Comparison of ENCODE assay signal across 7 cellular contexts in genomic region chr11:26649884-26650283, GRCh38.
DNase-seq lines count a peak whose midpoint lies in the region; ATAC-seq and TF ChIP-seq lines count a peak whose summit lies in the region.

No MANE protein-coding gene starts in this region.

- no peaks in the 10 kb centered on the region for H4K20me1 ChIP-seq in hepatocyte (ENCODE audit: insufficient read depth, poor library complexity, severe bottlenecking)

- H3K79me2 ChIP-seq in hepatocyte, result no peaks in the 10 kb centered on the region

- no peak overlapping the region for H3K4me3 ChIP-seq in adrenal gland
- no peak overlapping the region for H3K4me3 ChIP-seq in hepatocyte

- H2AFZ ChIP-seq in hepatocyte, result no peak overlapping the region

- H3K4me1 ChIP-seq in adrenal gland (replicated peaks in 1 of 2) (no peaks in the 10 kb centered on the region), hepatocyte (ENCODE audit: insufficient read depth) (no peaks in the 10 kb centered on the region)

- H3K9me3 ChIP-seq in adrenal gland (replicated peaks in 1 of 3), result no peaks in the 10 kb centered on the region
- H3K9me3 ChIP-seq in hepatocyte (ENCODE audit: low read depth), result no peaks in the 10 kb centered on the region

- H3K27ac ChIP-seq in adrenal gland, result no peak overlapping the region
- H3K27ac ChIP-seq in hepatocyte, result no peak overlapping the region

- H3K36me3 ChIP-seq in adrenal gland (replicated peaks in 1 of 2) (no peaks in the 10 kb centered on the region), hepatocyte (replicated peaks; ENCODE audit: insufficient read depth, low read depth) (no peaks in the 10 kb centered on the region)

- H3K27me3 ChIP-seq in adrenal gland, result no peaks in the 10 kb centered on the region
- H3K27me3 ChIP-seq in hepatocyte, result peaks cover 19% of the 10 kb centered on the region

- peak; percentile 80 for ATAC-seq in GM19452 (IDR thresholded peaks at IDR 0.05; ENCODE audit: unreplicated experiment)
- ATAC-seq in HG03442 (IDR thresholded peaks at IDR 0.05; ENCODE audit: unreplicated experiment), result peak; percentile 92

- in situ Hi-C loops in G401 (cut with HindIII; ENCODE audit: low sequenced_read_pairs), result no loop called here

- DNase-seq in G401 (ENCODE audit: low spot score) (peak; percentile 32), NCI-H460 (ENCODE audit: extremely low read depth, low read depth) (peak; percentile 68), adrenal gland (peak; percentile 41 to 73 (median 55)), hepatocyte (ENCODE audit: low spot score) (peak; percentile 84)
- peak; percentile 4 for DNase-seq in stimulated activated CD4-positive, alpha-beta T cell treated with anti-CD3 and anti-CD28 coated beads, Interleukin-4, amount 100 ng/mL, for 24 hours

- TF ChIP-seq POLR2A in adrenal gland (IDR thresholded peaks at IDR 0.05), result no peak

- 31 to 39% (median 36%) methylated on average over 8 of the region's 8 CpGs for WGBS in adrenal gland, 4 donors
- 34% methylated on average over 8 of the region's 8 CpGs for WGBS in hepatocyte (ENCODE audit: low lambda C conversion rate, missing lambda C conversion rate)

- no peak overlapping the region for H3K4me2 ChIP-seq in hepatocyte

- H3K9me2 ChIP-seq in hepatocyte (replicated peaks; ENCODE audit: insufficient read depth), result no peaks in the 10 kb centered on the region

- TF ChIP-seq CTCF in adrenal gland (IDR thresholded peaks at IDR 0.05) (peak; percentile 35 to 72 (median 53)), hepatocyte (IDR thresholded peaks at IDR 0.05; ENCODE audit: poor library complexity) (peak; percentile 73)

- intact Hi-C loops in adrenal gland (cut with DNase I), result loop anchor here in 1 of 2 donors (10.0 kb wide), 1 partner anchor 355 kb away; no protein-coding TSS in a partner anchor

Comparison
In these comparisons a context has a peak if more than half of its experiments do, and no peak if none do; other contexts are left out.
1. DNase-seq: peak in every context shown above with its lines; median percentile 84 in hepatocyte; 68 in NCI-H460; 55 in adrenal gland; 32 in G401; 4 in stimulated activated CD4-positive, alpha-beta T cell treated with anti-CD3 and anti-CD28 coated beads, Interleukin-4, amount 100 ng/mL, for 24 hours.